Comparison of ENCODE assay signal across 8 cellular contexts in genomic region chr19:44723952-44724319, GRCh38. TPM values are rescaled to one million over a fixed set of nuclear protein-coding genes. Genes with fewer than 3 reads are reported as not detected.
DNase-seq lines count a peak whose midpoint lies in the region; ATAC-seq and TF ChIP-seq lines count a peak whose summit lies in the region.

No MANE protein-coding gene starts in this region.

- TF ChIP-seq CTCF in PC-9 (conservative IDR thresholded peaks at IDR 0.05) (peak; percentile 98), esophagus squamous epithelium (IDR thresholded peaks at IDR 0.05) (peak; percentile 97 to 99 (median 98)), natural killer cell (IDR thresholded peaks at IDR 0.05) (peak; percentile 98)

- no peak overlapping the region for H2AFZ ChIP-seq in PC-9

- H3K27ac ChIP-seq in PC-9, result peak overlapping the region; percentile 62
- H3K27ac ChIP-seq in esophagus squamous epithelium, result peak overlapping the region; percentile 24 to 68 (median 44)

- H3K36me3 ChIP-seq in PC-9 (ENCODE audit: low read depth), result no peaks in the 10 kb centered on the region
- H3K36me3 ChIP-seq in esophagus squamous epithelium, result no peaks in the 10 kb centered on the region

- CTCF ChIA-PET in PC-9 (lab: Charles Lee), result interaction anchor here (0.6 to 2.8 kb wide), 21 partner anchors 9 to 154 kb away, joined by 3 to 55 read pairs (median 4); partner anchors contain the start of gene NECTIN2

- H3K9me2 ChIP-seq in PC-9 (ENCODE audit: insufficient read depth), result no peaks in the 10 kb centered on the region

- H3K9me3 ChIP-seq in PC-9 (ENCODE audit: insufficient read depth, low read depth) (no peaks in the 10 kb centered on the region), esophagus squamous epithelium (no peaks in the 10 kb centered on the region)

- H3K4me1 Mint-ChIP-seq in activated T-cell treated with anti-CD3 and anti-CD28 coated beads, Interleukin-2, amount 50 U/mL, for 4 hours (ENCODE audit: low read depth), result peaks cover 30% of the 10 kb centered on the region
- peaks cover 9 to 22% of the 10 kb centered on the region in 2 donors for H3K4me1 Mint-ChIP-seq in natural killer cell
- peaks cover 48% of the 10 kb centered on the region for H3K4me1 Mint-ChIP-seq in stimulated activated memory B cell treated with anti-CD40 and anti-IgM and Interleukin-4, amounts not matched to agents 10 μg/mL and 1 μg/mL and 100 μg/mL, for 72 hours

- H3F3A ChIP-seq in PC-9 (ENCODE audit: insufficient read depth, low read depth), result peaks cover 36% of the 10 kb centered on the region

- 10% methylated on average over 3 of the region's 7 CpGs; no CpG with 5 or more reads in 1 of the 2 donors for WGBS in esophagus squamous epithelium, 2 donors

- H3K4me3 ChIP-seq in PC-9 (no peak overlapping the region), esophagus squamous epithelium (no peak overlapping the region)

- no peak for TF ChIP-seq POLR2A in esophagus squamous epithelium (IDR thresholded peaks at IDR 0.05)

- H3K4me3 Mint-ChIP-seq in activated T-cell treated with anti-CD3 and anti-CD28 coated beads, Interleukin-2, amount 50 U/mL, for 4 hours, result no peak overlapping the region
- no peak overlapping the region for H3K4me3 Mint-ChIP-seq in natural killer cell
- H3K4me3 Mint-ChIP-seq in stimulated activated memory B cell treated with anti-CD40 and anti-IgM and Interleukin-4, amounts not matched to agents 10 μg/mL and 1 μg/mL and 100 μg/mL, for 72 hours, result no peak overlapping the region

- no peaks in the 10 kb centered on the region for H3K9me3 Mint-ChIP-seq in activated T-cell treated with anti-CD3 and anti-CD28 coated beads, Interleukin-2, amount 50 U/mL, for 4 hours
- H3K9me3 Mint-ChIP-seq in natural killer cell, result no peaks in the 10 kb centered on the region
- H3K9me3 Mint-ChIP-seq in stimulated activated memory B cell treated with anti-CD40 and anti-IgM and Interleukin-4, amounts not matched to agents 10 μg/mL and 1 μg/mL and 100 μg/mL, for 72 hours, result no peaks in the 10 kb centered on the region

- intact Hi-C loops in PC-9 (cut with micrococcal nuclease; ENCODE audit: unreplicated experiment) (loop anchor here (1.0 to 2.0 kb wide), 7 partner anchors 15 to 121 kb away; no protein-coding TSS in a partner anchor), esophagus squamous epithelium (cut with DNase I) (loop anchor here (5.0 to 10.0 kb wide), 2 partner anchors 48 to 121 kb away; partner anchors contain the start of gene NECTIN2), natural killer cell (cut with micrococcal nuclease) (loop anchor here (1.0 to 5.0 kb wide), 2 partner anchors 46 to 123 kb away; partner anchors contain the start of gene NECTIN2)

- no peaks in the 10 kb centered on the region for H3K36me3 Mint-ChIP-seq in activated T-cell treated with anti-CD3 and anti-CD28 coated beads, Interleukin-2, amount 50 U/mL, for 4 hours (ENCODE audit: insufficient read depth)
- no peaks in the 10 kb centered on the region for H3K36me3 Mint-ChIP-seq in natural killer cell
- H3K36me3 Mint-ChIP-seq in stimulated activated memory B cell treated with anti-CD40 and anti-IgM and Interleukin-4, amounts not matched to agents 10 μg/mL and 1 μg/mL and 100 μg/mL, for 72 hours, result no peaks in the 10 kb centered on the region

- peak overlapping the region in 1 of 2 donors; percentile 6 for H3K27ac Mint-ChIP-seq in natural killer cell
- H3K27ac Mint-ChIP-seq in stimulated activated memory B cell treated with anti-CD40 and anti-IgM and Interleukin-4, amounts not matched to agents 10 μg/mL and 1 μg/mL and 100 μg/mL, for 72 hours, result peak overlapping the region; percentile 5

- H3K27me3 Mint-ChIP-seq in activated T-cell treated with anti-CD3 and anti-CD28 coated beads, Interleukin-2, amount 50 U/mL, for 4 hours (ENCODE audit: low read depth), result no peaks in the 10 kb centered on the region
- peaks cover 0 to 7% of the 10 kb centered on the region in 2 donors for H3K27me3 Mint-ChIP-seq in natural killer cell (ENCODE audit: low read depth in 2 of 2)
- peaks cover 21% of the 10 kb centered on the region for H3K27me3 Mint-ChIP-seq in stimulated activated memory B cell treated with anti-CD40 and anti-IgM and Interleukin-4, amounts not matched to agents 10 μg/mL and 1 μg/mL and 100 μg/mL, for 72 hours

- H3K27me3 ChIP-seq in PC-9 (ENCODE audit: insufficient read depth, low read depth) (no peaks in the 10 kb centered on the region), esophagus squamous epithelium (no peaks in the 10 kb centered on the region)

- peak; percentile 90 to 94 for ATAC-seq in activated T-cell treated with anti-CD3 and anti-CD28 coated beads, Interleukin-2, amount 50 U/mL, for 4 hours
- peak; percentile 91 to 94 (median 92) for ATAC-seq in natural killer cell
- ATAC-seq in stimulated activated memory B cell treated with anti-CD40 and anti-IgM and Interleukin-4, amounts not matched to agents 10 μg/mL and 1 μg/mL and 100 μg/mL, for 72 hours, result peak; percentile 88

- DNase-seq in NCI-H187 (lab: John Stamatoyannopoulos, UW), result peak; percentile 3 to 32
- no peak for DNase-seq in NCI-H187 treated with DMSO at 0.1 percent for 48 hours (lab: John Stamatoyannopoulos, UW)
- peak; percentile 81 for DNase-seq in HT1080 (ENCODE audit: low read depth)
- DNase-seq in PC-9, result peak; percentile 74 to 88
- peak; percentile 78 for DNase-seq in activated T-cell treated with anti-CD3 and anti-CD28 coated beads, Interleukin-2, amount 50 U/mL, for 4 hours
- DNase-seq in esophagus squamous epithelium (lab: John Stamatoyannopoulos, UW), result no peak
- peak; percentile 80 for DNase-seq in natural killer cell

- H3K4me1 ChIP-seq in PC-9 (replicated peaks; ENCODE audit: insufficient read depth) (peaks cover 66% of the 10 kb centered on the region), esophagus squamous epithelium (peaks cover 27 to 60% (median 45%) of the 10 kb centered on the region in 3 donors)

- no TSS peak for BruUV-seq in PC-9 (replicated peaks; lab: Mats Ljungman, UMichigan)

- H4K20me1 ChIP-seq in PC-9 (ENCODE audit: insufficient read depth), result no peaks in the 10 kb centered on the region

- POLR2A ChIA-PET in PC-9 (lab: Charles Lee; ENCODE audit: unreplicated experiment), result interaction anchor here (0.6 to 1.0 kb wide), 2 partner anchors 147 to 725 kb away, joined by 3 to 8 read pairs; no protein-coding TSS in a partner anchor

- H3K4me2 ChIP-seq in PC-9, result peak overlapping the region; percentile 47

- H3K79me2 ChIP-seq in PC-9 (ENCODE audit: low read depth), result no peaks in the 10 kb centered on the region

RNA-seq across cellular contexts. Expression of gene BCL3, which starts 24.6 kb away (rescaled TPM):
- 4.0 and 5.2 TPM in 2 replicates for total RNA-seq in HT1080 (2014; rRNA removed; shearing (Covaris generic))
- polyA plus RNA-seq in HT1080 (2015; cell fraction: cytosol; rRNA removed), result 23.4 and 25.1 TPM in 2 replicates
- polyA plus RNA-seq in HT1080 (2015; cell fraction: nucleus; rRNA removed), result 27.8 and 30.2 TPM in 2 replicates
- 36.1 and 38.9 TPM in 2 replicates for total RNA-seq in PC-9 (2021)
- 10 to 100 TPM; 27.9 to 35.3 (median 34.6) TPM for total RNA-seq in activated T-cell treated with anti-CD3 and anti-CD28 coated beads, Interleukin-2, amount 50 U/mL, for 4 hours
- 10 to 100 TPM; 26.6 to 88.9 (median 51.4) TPM for total RNA-seq in esophagus squamous epithelium
- total RNA-seq in natural killer cell, result 100 to 1,000 TPM; 152 to 199 (median 164) TPM

RNA-seq across cellular contexts. Expression of gene CEACAM16, which starts 25.0 kb away (rescaled TPM):
- total RNA-seq in HT1080 (2014; rRNA removed; shearing (Covaris generic)), result not detected in 2 replicates
- polyA plus RNA-seq in HT1080 (2015; cell fraction: cytosol; rRNA removed), result not detected in 2 replicates
- polyA plus RNA-seq in HT1080 (2015; cell fraction: nucleus; rRNA removed), result not detected in 2 replicates
- total RNA-seq in PC-9 (2021) (not detected in 2 replicates), esophagus squamous epithelium (not detected), natural killer cell (not detected)
- not detected for total RNA-seq in activated T-cell treated with anti-CD3 and anti-CD28 coated beads, Interleukin-2, amount 50 U/mL, for 4 hours

RNA-seq across cellular contexts. Expression of gene CEACAM19, which starts 52.7 kb away (rescaled TPM):
- 0.03 TPM in 1 of 2 replicates, not detected in the other for total RNA-seq in HT1080 (2014; rRNA removed; shearing (Covaris generic))
- 0.59 and 0.70 TPM in 2 replicates for polyA plus RNA-seq in HT1080 (2015; cell fraction: cytosol; rRNA removed)
- 1.7 and 2.6 TPM in 2 replicates for polyA plus RNA-seq in HT1080 (2015; cell fraction: nucleus; rRNA removed)
- total RNA-seq in PC-9 (2021) (4.8 and 8.0 TPM in 2 replicates), esophagus squamous epithelium (1 to 10 TPM; 2.3 to 7.6 (median 4.6) TPM), natural killer cell (1 to 10 TPM; 2.6 to 4.1 (median 2.7) TPM)
- total RNA-seq in activated T-cell treated with anti-CD3 and anti-CD28 coated beads, Interleukin-2, amount 50 U/mL, for 4 hours, result under 1 TPM; 0.33 to 0.86 (median 0.74) TPM

RNA-seq across cellular contexts. Expression of gene CBLC, which starts 53.8 kb away (rescaled TPM):
- total RNA-seq in HT1080 (2014; rRNA removed; shearing (Covaris generic)), result 0.33 TPM in 1 of 2 replicates, not detected in the other
- polyA plus RNA-seq in HT1080 (2015; cell fraction: cytosol; rRNA removed), result not detected in 2 replicates
- polyA plus RNA-seq in HT1080 (2015; cell fraction: nucleus; rRNA removed), result not detected in 2 replicates
- 53.6 and 68.8 TPM in 2 replicates for total RNA-seq in PC-9 (2021)
- under 1 TPM in 1 of 3 donors, not detected in 2; 0.23 TPM for total RNA-seq in activated T-cell treated with anti-CD3 and anti-CD28 coated beads, Interleukin-2, amount 50 U/mL, for 4 hours
- total RNA-seq in esophagus squamous epithelium, result 10 to 100 TPM; 26.9 to 75.7 (median 49.1) TPM
- total RNA-seq in natural killer cell, result not detected

Comparison
In these comparisons a context has a peak if more than half of its experiments do, and no peak if none do; other contexts are left out.
1. DNase-seq: peak in NCI-H187 (2 of 2), HT1080 (single experiment), PC-9 (2 of 2), activated T-cell treated with anti-CD3 and anti-CD28 coated beads, Interleukin-2, amount 50 U/mL, for 4 hours (single experiment) and natural killer cell (single experiment); none in NCI-H187 treated with DMSO at 0.1 percent for 48 hours (single experiment) and esophagus squamous epithelium (single experiment).
2. Peak in every context shown above with its lines, with median percentiles within 50 percentile points of each other: CTCF ChIP-seq and ATAC-seq.